In the genomic region with DNA sequence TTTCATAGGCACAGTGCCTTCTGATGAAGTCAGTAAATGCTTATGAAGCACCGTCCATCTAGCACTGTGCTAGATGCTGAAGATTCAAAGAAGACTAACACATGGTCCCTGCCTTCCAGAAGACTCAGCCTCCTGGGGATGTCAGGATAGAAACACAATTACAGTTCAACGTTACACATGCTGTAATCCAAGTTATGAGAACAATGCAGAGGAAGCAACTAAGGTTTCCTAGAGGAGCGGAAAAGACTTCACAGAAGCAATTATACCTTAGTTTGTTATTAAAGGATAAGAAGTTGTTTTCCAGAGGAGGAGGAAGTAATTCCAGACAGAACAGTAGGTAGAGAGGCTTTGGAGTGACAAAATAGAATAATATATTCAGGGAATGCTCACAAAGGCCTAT, we compare ENCODE assay signal across 19 cellular contexts.
"Had no signal": no experiment of that assay in that cellular context is flagged by ENCODE, and none has a peak within 500 bp of the region (broad histone marks: within the 10 kb centered on the region; RNA-seq: fewer than 3 reads in every experiment).

No MANE protein-coding gene starts in this region.

- H3K4me3 ChIP-seq: cardiac muscle cell, dorsolateral prefrontal cortex, lung, neural progenitor cell, testis had no signal

- H3K27ac ChIP-seq: cardiac muscle cell, neural progenitor cell, testis had no signal

- DNase-seq: activated CD4-positive, alpha-beta T cell treated with anti-CD3 and anti-CD28 coated beads, Interleukin-2, amount 10 ng/mL, durations not matched to agents 7 days and 5 days; activated CD8-positive, alpha-beta memory T cell treated with anti-CD3 and anti-CD28 coated beads, Interleukin-2, amount 50 U/mL, for 48 hours; activated gamma-delta T cell treated with Interleukin-2 at 50 U/mL for 16 hours; activated T-cell treated with anti-CD3 and anti-CD28 coated beads, Interleukin-2, amount 50 U/mL, for 72 hours; amniotic stem cell; dorsolateral prefrontal cortex; left colon; stimulated activated CD4-positive, alpha-beta T cell treated with anti-CD3 and anti-CD28 coated beads, Interleukin-4, amount 100 ng/mL, for 24 hours; T-helper 1 cell; T-helper 9 cell; testis had no signal

- H3K4me1 ChIP-seq: neural progenitor cell, testis had no signal

- H3K36me3 ChIP-seq: cardiac muscle cell, neural progenitor cell had no signal

- H3K4me1 Mint-ChIP-seq: stimulated activated memory B cell treated with anti-CD40 and anti-IgM and Interleukin-4, amounts not matched to agents 10 μg/mL and 1 μg/mL and 100 μg/mL, for 72 hours had no signal

- H3K27me3 ChIP-seq: cardiac muscle cell, dorsolateral prefrontal cortex, neural progenitor cell, testis had no signal

- H3K27ac Mint-ChIP-seq: activated CD4-positive, alpha-beta T cell treated with anti-CD3 and anti-CD28 coated beads, Interleukin-2, amount 10 ng/mL, durations not matched to agents 7 days and 5 days; activated naive CD8-positive, alpha-beta T cell; activated T-cell treated with anti-CD3 and anti-CD28 coated beads, Interleukin-2, amount 50 U/mL, for 72 hours; neural progenitor cell; stimulated activated memory B cell treated with anti-CD40 and anti-IgM and Interleukin-4, amounts not matched to agents 10 μg/mL and 1 μg/mL and 100 μg/mL, for 72 hours; type B pancreatic cell had no signal

- H3K9me3 ChIP-seq: testis had no signal

- ATAC-seq: activated T-cell treated with anti-CD3 and anti-CD28 coated beads, Interleukin-2, amount 50 U/mL, for 72 hours; left colon; sciatic nerve; SK-N-SH treated with all-trans-retinoic acid at 6 μM for 48 hours; stimulated activated memory B cell treated with anti-CD40 and anti-IgM and Interleukin-4, amounts not matched to agents 10 μg/mL and 1 μg/mL and 100 μg/mL, for 72 hours had no signal

- H3K4me3 Mint-ChIP-seq: activated CD4-positive, alpha-beta T cell treated with anti-CD3 and anti-CD28 coated beads, Interleukin-2, amount 10 ng/mL, durations not matched to agents 7 days and 5 days; activated naive CD8-positive, alpha-beta T cell; activated T-cell treated with anti-CD3 and anti-CD28 coated beads, Interleukin-2, amount 50 U/mL, for 72 hours; neural progenitor cell; stimulated activated memory B cell treated with anti-CD40 and anti-IgM and Interleukin-4, amounts not matched to agents 10 μg/mL and 1 μg/mL and 100 μg/mL, for 72 hours; type B pancreatic cell had no signal

- H3K27me3 Mint-ChIP-seq: activated CD4-positive, alpha-beta T cell treated with anti-CD3 and anti-CD28 coated beads, Interleukin-2, amount 10 ng/mL, durations not matched to agents 7 days and 5 days; activated naive CD8-positive, alpha-beta T cell; stimulated activated memory B cell treated with anti-CD40 and anti-IgM and Interleukin-4, amounts not matched to agents 10 μg/mL and 1 μg/mL and 100 μg/mL, for 72 hours; type B pancreatic cell had no signal

- H3K9ac ChIP-seq: neural progenitor cell had no signal

- H3K9me3 Mint-ChIP-seq: activated CD4-positive, alpha-beta T cell treated with anti-CD3 and anti-CD28 coated beads, Interleukin-2, amount 10 ng/mL, durations not matched to agents 7 days and 5 days; activated T-cell treated with anti-CD3 and anti-CD28 coated beads, Interleukin-2, amount 50 U/mL, for 72 hours; stimulated activated memory B cell treated with anti-CD40 and anti-IgM and Interleukin-4, amounts not matched to agents 10 μg/mL and 1 μg/mL and 100 μg/mL, for 72 hours; type B pancreatic cell had no signal
